Comparison of ENCODE assay signal across 16 cellular contexts in genomic region chr1:1627842-1628655, GRCh38. TPM values are rescaled to one million over a fixed set of nuclear protein-coding genes. Genes with fewer than 3 reads are reported as not detected.
A peak's percentile ranks its signal among the peaks of the same experiment; 100 is the strongest.
DNase-seq lines count a peak whose midpoint lies in the region; ATAC-seq and TF ChIP-seq lines count a peak whose summit lies in the region.
"Had no signal": no experiment of that assay in that cellular context is flagged by ENCODE, and none has a peak within 500 bp of the region (broad histone marks: within the 10 kb centered on the region; RNA-seq: fewer than 3 reads in every experiment).

No MANE protein-coding gene starts in this region.

- peaks cover 3% of the 10 kb centered on the region for H3K79me1 ChIP-seq in neuronal stem cell (ENCODE audit: low read depth, low read length)

- no peak overlapping the region for H3K4me2 ChIP-seq in neuronal stem cell (ENCODE audit: insufficient read depth, low read length, poor library complexity, severe bottlenecking)

- no peak overlapping the region for H3K9ac ChIP-seq in neuronal stem cell (ENCODE audit: low read depth, low read length, poor library complexity)

- DNase-seq in CD4-positive, alpha-beta T cell = no peak
- DNase-seq in neuronal stem cell (ENCODE audit: low spot score) = no peak
- no peak for DNase-seq in BE2C
- DNase-seq in stimulated activated naive CD4-positive, alpha-beta T cell (lab: John Stamatoyannopoulos, UW) = no peak
- DNase-seq: brain microvascular endothelial cell, hippocampal formation, NCI-H1930 had no signal

- H3K9me3 ChIP-seq in CD4-positive, alpha-beta T cell (ENCODE audit: control insufficient read depth, low read length) = no peaks in the 10 kb centered on the region
- H3K9me3 ChIP-seq in HEK293 (ENCODE audit: control insufficient read depth, insufficient read depth, low read depth, low read length) (no peaks in the 10 kb centered on the region), esophagus (ENCODE audit: control insufficient read depth in 2 of 2, insufficient read depth in 1 of 2, low read depth in 1 of 2, low read length in 1 of 2) (no peaks in the 10 kb centered on the region), neuronal stem cell (replicated peaks in 1 of 2; ENCODE audit: control insufficient read depth in 2 of 2, insufficient read depth in 1 of 2, low read depth in 1 of 2, low read length in 2 of 2) (no peaks in the 10 kb centered on the region), BE2C (no peaks in the 10 kb centered on the region)

- no peaks in the 10 kb centered on the region for H3K4me1 ChIP-seq in HEK293 (ENCODE audit: control insufficient read depth, insufficient read depth, low read length)
- H3K4me1 ChIP-seq in esophagus (ENCODE audit: control insufficient read depth in 2 of 2, insufficient read depth in 2 of 2, low read length in 1 of 2) = peaks cover 0 to 36% of the 10 kb centered on the region in 2 donors
- H3K4me1 ChIP-seq in neuronal stem cell (ENCODE audit: control insufficient read depth in 2 of 2, insufficient read depth in 1 of 2, low read depth in 1 of 2, low read length in 2 of 2) = no peaks in the 10 kb centered on the region
- H3K4me1 ChIP-seq in BE2C = peaks cover 4% of the 10 kb centered on the region

- intact Hi-C loops in CD4-positive, alpha-beta T cell (cut with DNase I, micrococcal nuclease) = no loop called here

- no peak for ATAC-seq in CD4-positive, alpha-beta T cell (ENCODE audit: poor library complexity)
- no peak for ATAC-seq in GM19351 (IDR thresholded peaks at IDR 0.05; ENCODE audit: unreplicated experiment)
- ATAC-seq in GM21515 (IDR thresholded peaks at IDR 0.05; ENCODE audit: unreplicated experiment) = no peak

- no peaks in the 10 kb centered on the region for H3K27me3 ChIP-seq in CD4-positive, alpha-beta T cell (ENCODE audit: control insufficient read depth, insufficient read depth, low read length)
- peaks cover 0 to 9% of the 10 kb centered on the region in 2 donors for H3K27me3 ChIP-seq in esophagus (ENCODE audit: control insufficient read depth in 1 of 2, insufficient read depth in 2 of 2, low read length in 2 of 2)
- peaks cover 0 to 39% (median 18%) of the 10 kb centered on the region in 3 experiments for H3K27me3 ChIP-seq in neuronal stem cell (ENCODE audit: control insufficient read depth in 3 of 3, insufficient read depth in 3 of 3, low read depth in 1 of 3, low read length in 3 of 3)
- no peaks in the 10 kb centered on the region for H3K27me3 ChIP-seq in BE2C

- peak overlapping the region; percentile 84 for H2AK5ac ChIP-seq in neuronal stem cell (ENCODE audit: low read depth, low read length)

- peak overlapping the region; percentile 65 for H3K23ac ChIP-seq in neuronal stem cell (ENCODE audit: low read depth, low read length, poor library complexity)

- POLR2A ChIA-PET in CD4-positive, alpha-beta T cell (lab: Charles Lee) = interaction anchor here (0.8 to 4.7 kb wide), 4 partner anchors 9 to 54 kb away, joined by 4 to 137 read pairs (median 12); partner anchors contain the start of genes MIB2 and SSU72
- POLR2A ChIA-PET in HEK293 (lab: Yijun Ruan, JAX) = interaction anchor here (0.6 to 1.4 kb wide), 2 partner anchors 24 kb away, joined by 3 read pairs; no protein-coding TSS in a partner anchor

- no peak overlapping the region for H2AFZ ChIP-seq in neuronal stem cell (ENCODE audit: low read length)

- peaks cover 3% of the 10 kb centered on the region for H3K36me3 Mint-ChIP-seq in CD4-positive, alpha-beta T cell (ENCODE audit: low read depth)
- H3K36me3 Mint-ChIP-seq: WTC11 had no signal

- peaks cover 0 to 35% of the 10 kb centered on the region in 2 experiments; a peak in 1 of 3 replicates for H3K36me3 ChIP-seq in HEK293 (ENCODE audit: control insufficient read depth in 2 of 2, insufficient read depth in 1 of 2, low read length in 2 of 2)
- H3K36me3 ChIP-seq in esophagus (ENCODE audit: control insufficient read depth in 2 of 2, insufficient read depth in 2 of 2, low read length in 1 of 2) = peaks cover 0 to 29% of the 10 kb centered on the region in 2 donors
- H3K36me3 ChIP-seq in neuronal stem cell (replicated peaks in 1 of 2; ENCODE audit: control insufficient read depth in 2 of 2, insufficient read depth in 2 of 2, low read length in 2 of 2) = peaks cover 0 to 4% of the 10 kb centered on the region in 2 donors
- no peaks in the 10 kb centered on the region for H3K36me3 ChIP-seq in BE2C

- no peak overlapping the region for H4K8ac ChIP-seq in neuronal stem cell (ENCODE audit: low read depth, low read length)

- H2BK120ac ChIP-seq in neuronal stem cell (ENCODE audit: low read depth, low read length) = no peak overlapping the region

- H3K4me3 ChIP-seq in HEK293 (ENCODE audit: low read depth, low read length) (no peak overlapping the region), esophagus (ENCODE audit: low read depth in 1 of 2, low read length in 2 of 2) (peak overlapping the region; percentile 15 to 49), neuronal stem cell (ENCODE audit: low read length in 2 of 2) (peak overlapping the region in 1 of 2 donors; percentile 34), BE2C (ENCODE audit: low read depth, low read length) (no peak overlapping the region)

- no peak for TF ChIP-seq CTCF in CD4-positive, alpha-beta T cell (IDR thresholded peaks at IDR 0.05)
- TF ChIP-seq CTCF in HEK293 (tag by site-specific recombination; IDR thresholded peaks at IDR 0.05) (no peak), BE2C (IDR thresholded peaks at IDR 0.05; ENCODE audit: low read depth, low read length) (no peak)

- peaks cover 5% of the 10 kb centered on the region for H3K27me3 Mint-ChIP-seq in CD4-positive, alpha-beta T cell

- peak overlapping the region; percentile 45 for H3K4me3 Mint-ChIP-seq in CD4-positive, alpha-beta T cell
- H3K4me3 Mint-ChIP-seq: stimulated activated naive CD8-positive, alpha-beta T cell treated with anti-CD3 and anti-CD28 coated beads, Interleukin-15, Interleukin-2, amounts not matched to agents 100 ng/mL and 50 ng/mL, for 24 hours; WTC11 had no signal

- CTCF ChIA-PET in CD4-positive, alpha-beta T cell (lab: Charles Lee) = interaction anchor here (1.2 kb wide), 1 partner anchor 281 kb away, joined by 3 read pairs; no protein-coding TSS in a partner anchor
- CTCF ChIA-PET in HEK293 (lab: Yijun Ruan, JAX) = no interaction called here

- peak overlapping the region; percentile 89 for H3K14ac ChIP-seq in neuronal stem cell (ENCODE audit: low read length)

- H4K91ac ChIP-seq in neuronal stem cell (ENCODE audit: low read depth, low read length, poor library complexity) = no peak overlapping the region

- peak overlapping the region; percentile 57 for H3K18ac ChIP-seq in neuronal stem cell (ENCODE audit: low read length)

- H3K4me1 Mint-ChIP-seq in CD4-positive, alpha-beta T cell (ENCODE audit: low read depth) = peaks cover 9% of the 10 kb centered on the region

- H3K27ac ChIP-seq in CD4-positive, alpha-beta T cell (ENCODE audit: low read depth, low read length) = no peak overlapping the region
- no peak overlapping the region for H3K27ac ChIP-seq in HEK293 (ENCODE audit: extremely low read depth, low read depth, low read length)
- H3K27ac ChIP-seq in esophagus (ENCODE audit: low read depth in 2 of 2, low read length in 1 of 2) = peak overlapping the region; percentile 81 to 85
- H3K27ac ChIP-seq in neuronal stem cell (replicated peaks; ENCODE audit: low read length) = no peak overlapping the region
- H3K27ac ChIP-seq: brain microvascular endothelial cell had no signal

- 71 to 76% methylated on average over 44 to 50 of the region's 50 CpGs for WGBS in esophagus, 2 donors
- no CpG with 5 or more reads among the region's 50 CpGs for WGBS in neuronal stem cell (ENCODE audit: extremely low coverage in 2 of 2, insufficient read length in 2 of 2, insufficient replicate concordance in 1 of 2), 2 donors

- H2BK5ac ChIP-seq in neuronal stem cell (ENCODE audit: low read length) = no peak overlapping the region

- no peak overlapping the region for H3K27ac Mint-ChIP-seq in CD4-positive, alpha-beta T cell
- H3K27ac Mint-ChIP-seq: activated T-helper 2 cell treated with anti-CD3 and anti-CD28 coated beads, Interferon-gamma antibody, Interleukin-2, Interleukin-4, amounts not matched to agents 10 μg/mL and 5 μg/mL and 100 μg/mL, durations not matched to agents 14 hours and 24 hours and 36 hours; stimulated activated naive CD8-positive, alpha-beta T cell treated with anti-CD3 and anti-CD28 coated beads, Interleukin-15, Interleukin-2, amounts not matched to agents 100 ng/mL and 50 ng/mL, for 24 hours; WTC11 had no signal

- H2BK15ac ChIP-seq in neuronal stem cell (ENCODE audit: low read length) = no peak overlapping the region

- H3K9me3 Mint-ChIP-seq in CD4-positive, alpha-beta T cell = no peaks in the 10 kb centered on the region
- H3K9me3 Mint-ChIP-seq: activated T-helper 2 cell treated with anti-CD3 and anti-CD28 coated beads, Interferon-gamma antibody, Interleukin-2, Interleukin-4, amounts not matched to agents 10 μg/mL and 5 μg/mL and 100 μg/mL, durations not matched to agents 14 hours and 24 hours and 36 hours; stimulated activated naive CD8-positive, alpha-beta T cell treated with anti-CD3 and anti-CD28 coated beads, Interleukin-15, Interleukin-2, amounts not matched to agents 100 ng/mL and 50 ng/mL, for 24 hours; WTC11 had no signal

- peak overlapping the region; percentile 73 for H2BK12ac ChIP-seq in neuronal stem cell (ENCODE audit: low read length)

- H3K4ac ChIP-seq in neuronal stem cell (ENCODE audit: low read length) = no peak overlapping the region

RNA-seq across cellular contexts. Expression of gene MMP23B, which starts 3.9 kb away (rescaled TPM):
- total RNA-seq in CD4-positive, alpha-beta T cell = 1 to 10 TPM; 3.0 to 3.7 TPM
- polyA plus RNA-seq in esophagus = 1 to 10 TPM in 1 of 2 donors, under 1 TPM in 1; 0.91 to 2.7 TPM
- polyA plus RNA-seq in neuronal stem cell (2013, experiment 1 of 2) = 11.0 TPM
- polyA plus RNA-seq in neuronal stem cell (2013, experiment 2 of 2) = 10.6 TPM
- polyA plus RNA-seq in BE2C (2012; ENCODE audit: insufficient read depth, insufficient read length, low read depth) = 0.66 TPM
- total RNA-seq: SK-MEL-5 had no signal
- polyA plus RNA-seq: mammary epithelial cell had no signal

RNA-seq across cellular contexts. Expression of gene MIB2, which starts 12.7 kb away (rescaled TPM):
- total RNA-seq in CD4-positive, alpha-beta T cell = 10 to 100 TPM; 58.3 to 59.4 TPM
- 100 to 1,000 TPM in 1 of 2 donors, 10 to 100 TPM in 1; 89.9 to 153 TPM for polyA plus RNA-seq in esophagus
- 60.6 TPM for polyA plus RNA-seq in neuronal stem cell (2013, experiment 1 of 2)
- 58.5 TPM for polyA plus RNA-seq in neuronal stem cell (2013, experiment 2 of 2)
- polyA plus RNA-seq in BE2C (2012; ENCODE audit: insufficient read depth, insufficient read length, low read depth) = 41.5 TPM

RNA-seq across cellular contexts. Expression of gene FNDC10, which starts 28.1 kb away (rescaled TPM):
- total RNA-seq in CD4-positive, alpha-beta T cell = 1 to 10 TPM; 1.0 to 1.3 TPM
- polyA plus RNA-seq in esophagus = 1 to 10 TPM; 7.5 to 8.3 TPM
- polyA plus RNA-seq in neuronal stem cell (2013, experiment 1 of 2) = 12.4 TPM
- polyA plus RNA-seq in neuronal stem cell (2013, experiment 2 of 2) = 11.8 TPM
- 31.5 TPM for polyA plus RNA-seq in BE2C (2012; ENCODE audit: insufficient read depth, insufficient read length, low read depth)

RNA-seq across cellular contexts. Expression of gene CDK11B, which starts 30.8 kb away (rescaled TPM):
- 10 to 100 TPM; 49.8 to 52.0 TPM for total RNA-seq in CD4-positive, alpha-beta T cell
- polyA plus RNA-seq in esophagus = 10 to 100 TPM; 20.6 to 21.0 TPM
- 40.1 TPM for polyA plus RNA-seq in neuronal stem cell (2013, experiment 1 of 2)
- polyA plus RNA-seq in neuronal stem cell (2013, experiment 2 of 2) = 41.3 TPM
- 163 TPM for polyA plus RNA-seq in BE2C (2012; ENCODE audit: insufficient read depth, insufficient read length, low read depth)

RNA-seq across cellular contexts. Expression of gene SSU72, which starts 53.4 kb away (rescaled TPM):
- 100 to 1,000 TPM in 1 of 2 experiments, 10 to 100 TPM in 1; 95.4 to 101 TPM for total RNA-seq in CD4-positive, alpha-beta T cell
- 10 to 100 TPM; 67.7 to 91.4 TPM for polyA plus RNA-seq in esophagus
- 147 TPM for polyA plus RNA-seq in neuronal stem cell (2013, experiment 1 of 2)
- 144 TPM for polyA plus RNA-seq in neuronal stem cell (2013, experiment 2 of 2)
- polyA plus RNA-seq in BE2C (2012; ENCODE audit: insufficient read depth, insufficient read length, low read depth) = 249 TPM

Comparison
In these comparisons a context has a peak if more than half of its experiments do, and no peak if none do; other contexts are left out.
1. H3K27ac ChIP-seq: peak in esophagus (2 of 2); none in CD4-positive, alpha-beta T cell (single experiment), HEK293 (single experiment) and neuronal stem cell (single experiment).
2. H3K4me3 ChIP-seq: peak in esophagus (2 of 2); none in HEK293 (single experiment) and BE2C (single experiment).